Comparison of ENCODE assay signal across 1 cellular context in the genomic region with DNA sequence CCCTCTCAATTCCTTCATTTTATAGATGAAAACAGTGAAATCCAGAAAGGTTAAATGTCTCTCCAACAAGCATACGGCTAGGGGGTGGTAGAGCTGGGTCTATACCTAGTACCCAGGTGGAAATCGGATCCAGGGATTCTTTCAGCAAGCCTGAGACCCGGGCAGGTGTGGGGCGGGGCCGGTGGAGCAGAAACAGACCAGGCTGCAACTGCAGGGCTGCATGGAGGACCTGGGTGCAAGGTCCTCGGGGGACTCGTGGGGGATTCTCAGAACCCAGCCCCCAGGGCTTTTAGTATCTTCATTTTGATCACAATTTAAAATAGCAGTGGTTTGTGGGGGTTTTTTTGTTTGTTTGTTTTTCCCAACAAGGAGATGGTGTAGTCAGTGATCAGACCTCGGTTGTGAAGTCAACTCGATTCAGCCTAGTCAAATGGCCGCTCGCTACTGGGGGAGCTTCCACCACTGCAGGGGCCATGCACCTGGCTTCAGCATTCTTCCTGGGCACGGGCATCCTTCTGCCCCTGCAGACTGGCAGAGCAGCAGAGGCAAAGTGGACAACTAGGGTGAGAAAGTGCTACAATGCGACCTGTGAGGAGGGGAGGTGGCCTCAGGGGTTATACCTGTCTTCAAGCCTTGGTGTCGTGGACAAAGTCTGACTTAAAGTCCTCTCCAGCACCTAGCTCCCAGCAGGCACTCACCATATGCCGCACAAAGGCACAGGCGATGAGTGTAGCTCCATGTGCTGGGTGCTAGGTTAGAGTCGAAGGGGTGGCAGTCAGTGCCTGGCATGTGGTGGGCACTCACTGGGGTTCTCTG.
TF ChIP-seq lines count a peak whose summit lies in the region.

No MANE protein-coding gene starts in this region.

TF ChIP-seq in HepG2, 621 proteins besides CTCF, POLR2A, EP300 and RAD21 (continued from another document and continues in another):
- TF ChIP-seq, protein P1, sequence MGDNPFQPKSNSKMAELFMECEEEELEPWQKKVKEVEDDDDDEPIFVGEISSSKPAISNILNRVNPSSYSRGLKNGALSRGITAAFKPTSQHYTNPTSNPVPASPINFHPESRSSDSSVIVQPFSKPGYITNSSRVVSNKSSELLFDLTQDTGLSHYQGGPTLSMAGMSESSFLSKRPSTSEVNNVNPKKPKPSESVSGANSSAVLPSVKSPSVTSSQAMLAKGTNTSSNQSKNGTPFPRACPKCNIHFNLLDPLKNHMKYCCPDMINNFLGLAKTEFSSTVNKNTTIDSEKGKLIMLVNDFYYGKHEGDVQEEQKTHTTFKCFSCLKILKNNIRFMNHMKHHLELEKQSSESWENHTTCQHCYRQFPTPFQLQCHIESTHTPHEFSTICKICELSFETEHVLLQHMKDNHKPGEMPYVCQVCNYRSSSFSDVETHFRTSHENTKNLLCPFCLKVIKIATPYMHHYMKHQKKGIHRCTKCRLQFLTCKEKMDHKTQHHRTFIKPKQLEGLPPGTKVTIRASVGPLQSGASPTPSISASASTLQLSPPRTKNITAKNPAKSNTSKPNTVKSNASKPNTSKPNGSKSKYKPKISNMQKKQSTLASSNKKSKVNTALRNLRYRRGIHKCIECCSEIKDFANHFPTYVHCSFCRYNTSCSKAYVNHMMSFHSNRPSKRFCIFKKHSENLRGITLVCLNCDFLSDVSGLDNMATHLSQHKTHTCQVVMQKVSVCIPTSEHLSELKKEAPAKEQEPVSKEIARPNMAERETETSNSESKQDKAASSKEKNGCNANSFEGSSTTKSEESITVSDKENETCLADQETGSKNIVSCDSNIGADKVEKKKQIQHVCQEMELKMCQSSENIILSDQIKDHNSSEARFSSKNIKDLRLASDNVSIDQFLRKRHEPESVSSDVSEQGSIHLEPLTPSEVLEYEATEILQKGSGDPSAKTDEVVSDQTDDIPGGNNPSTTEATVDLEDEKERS (CRISPR knock-in tag; IDR thresholded peaks at IDR 0.05), result no peak
- no peak for TF ChIP-seq ZNF263 (CRISPR knock-in tag; IDR thresholded peaks at IDR 0.05)
- no peak for TF ChIP-seq ZNF136 (CRISPR knock-in tag; IDR thresholded peaks at IDR 0.05; ENCODE audit: low read depth)
- TF ChIP-seq JUND (CRISPR knock-in tag; IDR thresholded peaks at IDR 0.05), result no peak
- 0 out of 2 replicates have a peak, but pooled peaks have one; percentile 12 for TF ChIP-seq ZNF121 (CRISPR knock-in tag; IDR thresholded peaks at IDR 0.05)
- no peak for TF ChIP-seq RBFOX2 (IDR thresholded peaks at IDR 0.05; ENCODE audit: low read depth, low read length)
- no peak for TF ChIP-seq ZNF703 (CRISPR knock-in tag; IDR thresholded peaks at IDR 0.05; ENCODE audit: borderline replicate concordance)
- TF ChIP-seq ZNF205 (CRISPR knock-in tag; IDR thresholded peaks at IDR 0.05), result no peak
- TF ChIP-seq ZNF563 (CRISPR knock-in tag; IDR thresholded peaks at IDR 0.05), result no peak
- TF ChIP-seq SPEN (CRISPR knock-in tag; IDR thresholded peaks at IDR 0.05; ENCODE audit: low read depth), result no peak; the same call in 1 of the 2 replicates
- TF ChIP-seq KLF6 (CRISPR knock-in tag; IDR thresholded peaks at IDR 0.05), result no peak
- no peak for TF ChIP-seq ZNF547 (CRISPR knock-in tag; IDR thresholded peaks at IDR 0.05)
- TF ChIP-seq MXD4 (CRISPR knock-in tag; IDR thresholded peaks at IDR 0.05), result no peak
- no peak for TF ChIP-seq ZNF101 (CRISPR knock-in tag; IDR thresholded peaks at IDR 0.05; ENCODE audit: borderline replicate concordance, low read depth)
- no peak for TF ChIP-seq BCLAF1 (IDR thresholded peaks at IDR 0.05)
- no peak for TF ChIP-seq ZNF616 (CRISPR knock-in tag; IDR thresholded peaks at IDR 0.05; ENCODE audit: low read depth)
- TF ChIP-seq ARID3A (IDR thresholded peaks at IDR 0.05; ENCODE audit: low read depth, low read length), result no peak
- no peak for TF ChIP-seq ZNF441 (CRISPR knock-in tag; IDR thresholded peaks at IDR 0.05; ENCODE audit: borderline replicate concordance)
- no peak for TF ChIP-seq GLI4 (CRISPR knock-in tag; IDR thresholded peaks at IDR 0.05; ENCODE audit: borderline replicate concordance)
- no peak for TF ChIP-seq ZNF138 (CRISPR knock-in tag; IDR thresholded peaks at IDR 0.05; ENCODE audit: low read depth)
- no peak for TF ChIP-seq GTF2F1 (IDR thresholded peaks at IDR 0.05; ENCODE audit: low read length)
- no peak for TF ChIP-seq ZNF792 (CRISPR knock-in tag; IDR thresholded peaks at IDR 0.05)
- no peak for TF ChIP-seq ZBTB8A (CRISPR knock-in tag; IDR thresholded peaks at IDR 0.05; ENCODE audit: borderline replicate concordance, low read depth)
- no peak for TF ChIP-seq CEBPZ (IDR thresholded peaks at IDR 0.05; ENCODE audit: low read length)
- no peak for TF ChIP-seq ZNF207 (IDR thresholded peaks at IDR 0.05; ENCODE audit: borderline replicate concordance)
- TF ChIP-seq SNAI1 (CRISPR knock-in tag; IDR thresholded peaks at IDR 0.05; ENCODE audit: borderline replicate concordance), result no peak
- TF ChIP-seq ZNF329 (CRISPR knock-in tag; IDR thresholded peaks at IDR 0.05; ENCODE audit: low read depth), result no peak
- TF ChIP-seq KAT8 (CRISPR knock-in tag; IDR thresholded peaks at IDR 0.05), result no peak
- TF ChIP-seq ZNF160 (CRISPR knock-in tag; IDR thresholded peaks at IDR 0.05), result no peak
- no peak for TF ChIP-seq ZNF446 (CRISPR knock-in tag; IDR thresholded peaks at IDR 0.05)
- TF ChIP-seq, protein P2, sequence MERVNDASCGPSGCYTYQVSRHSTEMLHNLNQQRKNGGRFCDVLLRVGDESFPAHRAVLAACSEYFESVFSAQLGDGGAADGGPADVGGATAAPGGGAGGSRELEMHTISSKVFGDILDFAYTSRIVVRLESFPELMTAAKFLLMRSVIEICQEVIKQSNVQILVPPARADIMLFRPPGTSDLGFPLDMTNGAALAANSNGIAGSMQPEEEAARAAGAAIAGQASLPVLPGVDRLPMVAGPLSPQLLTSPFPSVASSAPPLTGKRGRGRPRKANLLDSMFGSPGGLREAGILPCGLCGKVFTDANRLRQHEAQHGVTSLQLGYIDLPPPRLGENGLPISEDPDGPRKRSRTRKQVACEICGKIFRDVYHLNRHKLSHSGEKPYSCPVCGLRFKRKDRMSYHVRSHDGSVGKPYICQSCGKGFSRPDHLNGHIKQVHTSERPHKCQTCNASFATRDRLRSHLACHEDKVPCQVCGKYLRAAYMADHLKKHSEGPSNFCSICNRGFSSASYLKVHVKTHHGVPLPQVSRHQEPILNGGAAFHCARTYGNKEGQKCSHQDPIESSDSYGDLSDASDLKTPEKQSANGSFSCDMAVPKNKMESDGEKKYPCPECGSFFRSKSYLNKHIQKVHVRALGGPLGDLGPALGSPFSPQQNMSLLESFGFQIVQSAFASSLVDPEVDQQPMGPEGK (CRISPR knock-in tag; IDR thresholded peaks at IDR 0.05), result no peak; the same call in 1 of the 2 replicates
- TF ChIP-seq ZNF484 (CRISPR knock-in tag; IDR thresholded peaks at IDR 0.05; ENCODE audit: borderline replicate concordance, low read depth), result no peak
- peak; percentile 84; the same call in 1 of the 2 replicates for TF ChIP-seq ZNF567 (CRISPR knock-in tag; IDR thresholded peaks at IDR 0.05; ENCODE audit: borderline replicate concordance)
- TF ChIP-seq ZNF619 (CRISPR knock-in tag; IDR thresholded peaks at IDR 0.05), result no peak
- TF ChIP-seq PHB2 (IDR thresholded peaks at IDR 0.05; ENCODE audit: partially characterized antibody), result no peak
- no peak for TF ChIP-seq CHCHD3 (CRISPR knock-in tag; IDR thresholded peaks at IDR 0.05)
- 0 out of 2 replicates have a peak, but pooled peaks have one; percentile 55 for TF ChIP-seq ZNF572 (CRISPR knock-in tag; IDR thresholded peaks at IDR 0.05)
- TF ChIP-seq ETV6 (CRISPR knock-in tag; conservative IDR thresholded peaks at IDR 0.05), result no peak
- no peak for TF ChIP-seq GZF1 (CRISPR knock-in tag; IDR thresholded peaks at IDR 0.05)
- TF ChIP-seq ZNF564 (CRISPR knock-in tag; IDR thresholded peaks at IDR 0.05), result no peak
- TF ChIP-seq ZSCAN30 (CRISPR knock-in tag; IDR thresholded peaks at IDR 0.05), result no peak
- no peak for TF ChIP-seq ZNF766 (CRISPR knock-in tag; IDR thresholded peaks at IDR 0.05; ENCODE audit: borderline replicate concordance)
- TF ChIP-seq PHF21A (CRISPR knock-in tag; IDR thresholded peaks at IDR 0.05), result no peak
- no peak for TF ChIP-seq NONO (IDR thresholded peaks at IDR 0.05)
- TF ChIP-seq NONO (CRISPR knock-in tag; conservative IDR thresholded peaks at IDR 0.05), result no peak
- TF ChIP-seq ZNF317 (CRISPR knock-in tag; IDR thresholded peaks at IDR 0.05), result no peak
- peak; percentile 21 for TF ChIP-seq ZEB1 (IDR thresholded peaks at IDR 0.05; ENCODE audit: insufficient replicate concordance, low read depth)
- TF ChIP-seq MLLT10 (CRISPR knock-in tag; IDR thresholded peaks at IDR 0.05), result no peak
- TF ChIP-seq RORA (CRISPR knock-in tag; IDR thresholded peaks at IDR 0.05), result no peak
- TF ChIP-seq, protein P3, sequence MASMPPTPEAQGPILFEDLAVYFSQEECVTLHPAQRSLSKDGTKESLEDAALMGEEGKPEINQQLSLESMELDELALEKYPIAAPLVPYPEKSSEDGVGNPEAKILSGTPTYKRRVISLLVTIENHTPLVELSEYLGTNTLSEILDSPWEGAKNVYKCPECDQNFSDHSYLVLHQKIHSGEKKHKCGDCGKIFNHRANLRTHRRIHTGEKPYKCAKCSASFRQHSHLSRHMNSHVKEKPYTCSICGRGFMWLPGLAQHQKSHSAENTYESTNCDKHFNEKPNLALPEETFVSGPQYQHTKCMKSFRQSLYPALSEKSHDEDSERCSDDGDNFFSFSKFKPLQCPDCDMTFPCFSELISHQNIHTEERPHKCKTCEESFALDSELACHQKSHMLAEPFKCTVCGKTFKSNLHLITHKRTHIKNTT (CRISPR knock-in tag; IDR thresholded peaks at IDR 0.05), result no peak
- TF ChIP-seq SNAPC2 (CRISPR knock-in tag; IDR thresholded peaks at IDR 0.05), result 0 out of 2 replicates have a peak, but pooled peaks have one; percentile 50
- TF ChIP-seq ATF7-NPFF (CRISPR knock-in tag; IDR thresholded peaks at IDR 0.05; ENCODE audit: low read depth), result no peak
- no peak for TF ChIP-seq KLF12 (CRISPR knock-in tag; IDR thresholded peaks at IDR 0.05; ENCODE audit: borderline replicate concordance)
- TF ChIP-seq SP2 (CRISPR knock-in tag; IDR thresholded peaks at IDR 0.05), result no peak
- TF ChIP-seq NFKBIZ (CRISPR knock-in tag; IDR thresholded peaks at IDR 0.05), result no peak
- no peak for TF ChIP-seq ATRX (CRISPR knock-in tag; IDR thresholded peaks at IDR 0.05; ENCODE audit: borderline replicate concordance)
- no peak for TF ChIP-seq SUZ12 (IDR thresholded peaks at IDR 0.05; ENCODE audit: low read depth, low read length)
- TF ChIP-seq GATAD1 (CRISPR knock-in tag; IDR thresholded peaks at IDR 0.05), result no peak
- no peak for TF ChIP-seq ZNF34 (CRISPR knock-in tag; IDR thresholded peaks at IDR 0.05; ENCODE audit: borderline replicate concordance)
- no peak for TF ChIP-seq EED (CRISPR knock-in tag; IDR thresholded peaks at IDR 0.05)
